23 cellular contexts compared by ENCODE assay signal in genomic region chr14:99361596-99362220, GRCh38.
DNase-seq lines count a peak whose midpoint lies in the region; ATAC-seq and TF ChIP-seq lines count a peak whose summit lies in the region.
"Had no signal": no experiment of that assay in that cellular context is flagged by ENCODE, and none has a peak within 500 bp of the region (broad histone marks: within the 10 kb centered on the region; RNA-seq: fewer than 3 reads in every experiment).

No MANE protein-coding gene starts in this region.

- peak; percentile 58 for DNase-seq in cardiac septum (ENCODE audit: low spot score)
- no peak for DNase-seq in Right ventricle myocardium inferior (ENCODE audit: missing footprints)
- peak; percentile 28 for DNase-seq in mesendoderm
- peak; percentile 63 for DNase-seq in posterior vena cava (ENCODE audit: low spot score)
- no peak for DNase-seq in activated gamma-delta T cell treated with Interleukin-2 at 50 U/mL for 16 hours
- DNase-seq in NCI-H2196 treated with DMSO at 0.1 percent for 48 hours (lab: John Stamatoyannopoulos, UW; ENCODE audit: unreplicated experiment): no peak
- DNase-seq in foreskin fibroblast: no peak
- DNase-seq: 8988T, ACHN, BE2C, DMS153, GOT3, HCEC 1CT, NCI-H1092, NCI-H1417 treated with DMSO at 0.1 percent for 48 hours, NCI-H1694 treated with DMSO at 0.1 percent for 48 hours, NCI-H2081, NCI-H226, NCI-H510A, NCI-H69, SHP77 treated with DMSO at 0.1 percent for 48 hours had no signal

- H2BK15ac ChIP-seq in mesendoderm (replicated peaks; ENCODE audit: low read depth): no peak overlapping the region

- intact Hi-C loops in cardiac septum (cut with DNase I) (no loop called here), Right ventricle myocardium inferior (cut with DNase I) (no loop called here), posterior vena cava (cut with DNase I) (no loop called here)

- H3K79me1 ChIP-seq in mesendoderm (ENCODE audit: low read length): no peaks in the 10 kb centered on the region

- no CpG with 5 or more reads among the region's 21 CpGs for WGBS in mesendoderm (ENCODE audit: extremely low coverage, insufficient coverage, low lambda C conversion rate)

- H3K9ac ChIP-seq in mesendoderm (ENCODE audit: low read length): no peak overlapping the region

- no peak overlapping the region for H3K4me2 ChIP-seq in mesendoderm (ENCODE audit: low read length)

- H3K27ac ChIP-seq in mesendoderm (ENCODE audit: low read depth, low read length): no peak overlapping the region
- H3K27ac ChIP-seq: RWPE1 had no signal

- H3K4me1 ChIP-seq in mesendoderm (ENCODE audit: control insufficient read depth, low read depth, low read length): no peaks in the 10 kb centered on the region
- H3K4me1 ChIP-seq: BE2C had no signal

- TF ChIP-seq CTCF in foreskin fibroblast (IDR thresholded peaks at IDR 0.05; ENCODE audit: low read depth, low read length): no peak

- no peak overlapping the region for H3K18ac ChIP-seq in mesendoderm (ENCODE audit: low read length)

- H3K27me3 ChIP-seq in mesendoderm (ENCODE audit: insufficient read depth, low read length, poor library complexity): no peaks in the 10 kb centered on the region

- H3K4ac ChIP-seq in mesendoderm (ENCODE audit: low read depth, low read length): no peak overlapping the region

- no peaks in the 10 kb centered on the region for H3K36me3 ChIP-seq in mesendoderm (ENCODE audit: control insufficient read depth, insufficient read depth, low read length)
- H3K36me3 ChIP-seq: BE2C had no signal

- no peak overlapping the region for H2AK5ac ChIP-seq in mesendoderm (ENCODE audit: low read length)

- H3K23ac ChIP-seq in mesendoderm (ENCODE audit: low read length): no peak overlapping the region

- no peak overlapping the region for H3K4me3 ChIP-seq in mesendoderm (ENCODE audit: low read length)
- no peak overlapping the region for H3K4me3 ChIP-seq in foreskin fibroblast (ENCODE audit: low read depth in 1 of 2, low read length in 2 of 2)

- no peak for ATAC-seq in Right ventricle myocardium inferior
- no peak for ATAC-seq in GM18907 (IDR thresholded peaks at IDR 0.05; ENCODE audit: unreplicated experiment)

- H2BK120ac ChIP-seq in mesendoderm (ENCODE audit: low read depth, low read length): no peak overlapping the region

- H4K8ac ChIP-seq in mesendoderm (ENCODE audit: low read depth, low read length): no peak overlapping the region

- H2BK5ac ChIP-seq in mesendoderm (ENCODE audit: low read length): no peak overlapping the region

- no peaks in the 10 kb centered on the region for H3K79me2 ChIP-seq in mesendoderm (ENCODE audit: control insufficient read depth, insufficient read depth, low read length)

- H4K5ac ChIP-seq in mesendoderm (ENCODE audit: low read length): no peak overlapping the region

- H3K56ac ChIP-seq in mesendoderm (ENCODE audit: low read length): no peak overlapping the region

Comparison
In these comparisons a context has a peak if more than half of its experiments do, and no peak if none do; other contexts are left out.
1. DNase-seq: peak in cardiac septum (single experiment), mesendoderm (single experiment) and posterior vena cava (single experiment); none in Right ventricle myocardium inferior (single experiment), activated gamma-delta T cell treated with Interleukin-2 at 50 U/mL for 16 hours (single experiment), NCI-H2196 treated with DMSO at 0.1 percent for 48 hours (single experiment) and foreskin fibroblast (0 of 2).